ENCODE assay signal across 1 cellular context in the genomic region with DNA sequence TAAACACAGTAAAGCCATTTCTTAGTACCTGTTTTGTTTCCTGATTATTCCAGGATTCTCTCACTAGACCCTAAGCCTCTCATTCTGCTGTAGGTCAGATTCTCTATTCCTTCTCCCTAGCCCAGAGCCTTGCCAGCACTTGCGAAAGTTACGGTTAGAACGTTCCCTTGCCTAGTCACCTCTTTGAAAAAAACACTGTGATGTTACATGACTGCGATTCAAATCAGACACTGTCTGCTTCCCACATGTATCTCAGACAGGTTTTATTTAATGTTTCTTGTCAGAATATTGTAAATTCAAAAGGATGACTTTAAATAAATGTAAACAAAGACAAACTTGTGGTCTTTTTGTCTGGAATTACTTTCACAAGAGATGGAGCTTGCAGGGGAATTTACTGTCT.
TF ChIP-seq lines count a peak whose summit lies in the region.

No MANE protein-coding gene starts in this region.

TF ChIP-seq in GM23338, 12 proteins besides CTCF, POLR2A, EP300 and RAD21:
- no peak for TF ChIP-seq JUNB (IDR thresholded peaks at IDR 0.05; ENCODE audit: unreplicated experiment)
- TF ChIP-seq POLR2AphosphoS5 (IDR thresholded peaks at IDR 0.05; ENCODE audit: low read depth) = no peak
- TF ChIP-seq, protein P1, sequence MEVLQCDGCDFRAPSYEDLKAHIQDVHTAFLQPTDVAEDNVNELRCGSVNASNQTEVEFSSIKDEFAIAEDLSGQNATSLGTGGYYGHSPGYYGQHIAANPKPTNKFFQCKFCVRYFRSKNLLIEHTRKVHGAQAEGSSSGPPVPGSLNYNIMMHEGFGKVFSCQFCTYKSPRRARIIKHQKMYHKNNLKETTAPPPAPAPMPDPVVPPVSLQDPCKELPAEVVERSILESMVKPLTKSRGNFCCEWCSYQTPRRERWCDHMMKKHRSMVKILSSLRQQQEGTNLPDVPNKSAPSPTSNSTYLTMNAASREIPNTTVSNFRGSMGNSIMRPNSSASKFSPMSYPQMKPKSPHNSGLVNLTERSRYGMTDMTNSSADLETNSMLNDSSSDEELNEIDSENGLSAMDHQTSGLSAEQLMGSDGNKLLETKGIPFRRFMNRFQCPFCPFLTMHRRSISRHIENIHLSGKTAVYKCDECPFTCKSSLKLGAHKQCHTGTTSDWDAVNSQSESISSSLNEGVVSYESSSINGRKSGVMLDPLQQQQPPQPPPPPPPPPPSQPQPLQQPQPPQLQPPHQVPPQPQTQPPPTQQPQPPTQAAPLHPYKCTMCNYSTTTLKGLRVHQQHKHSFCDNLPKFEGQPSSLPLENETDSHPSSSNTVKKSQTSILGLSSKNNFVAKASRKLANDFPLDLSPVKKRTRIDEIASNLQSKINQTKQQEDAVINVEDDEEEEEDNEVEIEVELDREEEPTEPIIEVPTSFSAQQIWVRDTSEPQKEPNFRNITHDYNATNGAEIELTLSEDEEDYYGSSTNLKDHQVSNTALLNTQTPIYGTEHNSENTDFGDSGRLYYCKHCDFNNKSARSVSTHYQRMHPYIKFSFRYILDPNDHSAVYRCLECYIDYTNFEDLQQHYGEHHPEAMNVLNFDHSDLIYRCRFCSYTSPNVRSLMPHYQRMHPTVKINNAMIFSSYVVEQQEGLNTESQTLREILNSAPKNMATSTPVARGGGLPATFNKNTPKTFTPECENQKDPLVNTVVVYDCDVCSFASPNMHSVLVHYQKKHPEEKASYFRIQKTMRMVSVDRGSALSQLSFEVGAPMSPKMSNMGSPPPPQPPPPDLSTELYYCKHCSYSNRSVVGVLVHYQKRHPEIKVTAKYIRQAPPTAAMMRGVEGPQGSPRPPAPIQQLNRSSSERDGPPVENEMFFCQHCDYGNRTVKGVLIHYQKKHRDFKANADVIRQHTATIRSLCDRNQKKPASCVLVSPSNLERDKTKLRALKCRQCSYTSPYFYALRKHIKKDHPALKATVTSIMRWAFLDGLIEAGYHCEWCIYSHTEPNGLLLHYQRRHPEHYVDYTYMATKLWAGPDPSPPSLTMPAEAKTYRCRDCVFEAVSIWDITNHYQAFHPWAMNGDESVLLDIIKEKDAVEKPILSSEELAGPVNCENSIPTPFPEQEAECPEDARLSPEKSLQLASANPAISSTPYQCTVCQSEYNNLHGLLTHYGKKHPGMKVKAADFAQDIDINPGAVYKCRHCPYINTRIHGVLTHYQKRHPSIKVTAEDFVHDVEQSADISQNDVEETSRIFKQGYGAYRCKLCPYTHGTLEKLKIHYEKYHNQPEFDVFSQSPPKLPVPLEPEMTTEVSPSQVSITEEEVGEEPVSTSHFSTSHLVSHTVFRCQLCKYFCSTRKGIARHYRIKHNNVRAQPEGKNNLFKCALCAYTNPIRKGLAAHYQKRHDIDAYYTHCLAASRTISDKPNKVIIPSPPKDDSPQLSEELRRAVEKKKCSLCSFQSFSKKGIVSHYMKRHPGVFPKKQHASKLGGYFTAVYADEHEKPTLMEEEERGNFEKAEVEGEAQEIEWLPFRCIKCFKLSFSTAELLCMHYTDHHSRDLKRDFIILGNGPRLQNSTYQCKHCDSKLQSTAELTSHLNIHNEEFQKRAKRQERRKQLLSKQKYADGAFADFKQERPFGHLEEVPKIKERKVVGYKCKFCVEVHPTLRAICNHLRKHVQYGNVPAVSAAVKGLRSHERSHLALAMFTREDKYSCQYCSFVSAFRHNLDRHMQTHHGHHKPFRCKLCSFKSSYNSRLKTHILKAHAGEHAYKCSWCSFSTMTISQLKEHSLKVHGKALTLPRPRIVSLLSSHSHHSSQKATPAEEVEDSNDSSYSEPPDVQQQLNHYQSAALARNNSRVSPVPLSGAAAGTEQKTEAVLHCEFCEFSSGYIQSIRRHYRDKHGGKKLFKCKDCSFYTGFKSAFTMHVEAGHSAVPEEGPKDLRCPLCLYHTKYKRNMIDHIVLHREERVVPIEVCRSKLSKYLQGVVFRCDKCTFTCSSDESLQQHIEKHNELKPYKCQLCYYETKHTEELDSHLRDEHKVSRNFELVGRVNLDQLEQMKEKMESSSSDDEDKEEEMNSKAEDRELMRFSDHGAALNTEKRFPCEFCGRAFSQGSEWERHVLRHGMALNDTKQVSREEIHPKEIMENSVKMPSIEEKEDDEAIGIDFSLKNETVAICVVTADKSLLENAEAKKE (CRISPR knock-in tag; IDR thresholded peaks at IDR 0.05) = no peak
- TF ChIP-seq, protein P2, sequence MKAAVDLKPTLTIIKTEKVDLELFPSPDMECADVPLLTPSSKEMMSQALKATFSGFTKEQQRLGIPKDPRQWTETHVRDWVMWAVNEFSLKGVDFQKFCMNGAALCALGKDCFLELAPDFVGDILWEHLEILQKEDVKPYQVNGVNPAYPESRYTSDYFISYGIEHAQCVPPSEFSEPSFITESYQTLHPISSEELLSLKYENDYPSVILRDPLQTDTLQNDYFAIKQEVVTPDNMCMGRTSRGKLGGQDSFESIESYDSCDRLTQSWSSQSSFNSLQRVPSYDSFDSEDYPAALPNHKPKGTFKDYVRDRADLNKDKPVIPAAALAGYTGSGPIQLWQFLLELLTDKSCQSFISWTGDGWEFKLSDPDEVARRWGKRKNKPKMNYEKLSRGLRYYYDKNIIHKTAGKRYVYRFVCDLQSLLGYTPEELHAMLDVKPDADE (IDR thresholded peaks at IDR 0.05) = no peak
- TF ChIP-seq ZNF331 (CRISPR knock-in tag; IDR thresholded peaks at IDR 0.05; ENCODE audit: low read depth) = no peak
- no peak for TF ChIP-seq EZH2phosphoT487 (IDR thresholded peaks at IDR 0.05; ENCODE audit: unreplicated experiment)
- TF ChIP-seq, protein P3, sequence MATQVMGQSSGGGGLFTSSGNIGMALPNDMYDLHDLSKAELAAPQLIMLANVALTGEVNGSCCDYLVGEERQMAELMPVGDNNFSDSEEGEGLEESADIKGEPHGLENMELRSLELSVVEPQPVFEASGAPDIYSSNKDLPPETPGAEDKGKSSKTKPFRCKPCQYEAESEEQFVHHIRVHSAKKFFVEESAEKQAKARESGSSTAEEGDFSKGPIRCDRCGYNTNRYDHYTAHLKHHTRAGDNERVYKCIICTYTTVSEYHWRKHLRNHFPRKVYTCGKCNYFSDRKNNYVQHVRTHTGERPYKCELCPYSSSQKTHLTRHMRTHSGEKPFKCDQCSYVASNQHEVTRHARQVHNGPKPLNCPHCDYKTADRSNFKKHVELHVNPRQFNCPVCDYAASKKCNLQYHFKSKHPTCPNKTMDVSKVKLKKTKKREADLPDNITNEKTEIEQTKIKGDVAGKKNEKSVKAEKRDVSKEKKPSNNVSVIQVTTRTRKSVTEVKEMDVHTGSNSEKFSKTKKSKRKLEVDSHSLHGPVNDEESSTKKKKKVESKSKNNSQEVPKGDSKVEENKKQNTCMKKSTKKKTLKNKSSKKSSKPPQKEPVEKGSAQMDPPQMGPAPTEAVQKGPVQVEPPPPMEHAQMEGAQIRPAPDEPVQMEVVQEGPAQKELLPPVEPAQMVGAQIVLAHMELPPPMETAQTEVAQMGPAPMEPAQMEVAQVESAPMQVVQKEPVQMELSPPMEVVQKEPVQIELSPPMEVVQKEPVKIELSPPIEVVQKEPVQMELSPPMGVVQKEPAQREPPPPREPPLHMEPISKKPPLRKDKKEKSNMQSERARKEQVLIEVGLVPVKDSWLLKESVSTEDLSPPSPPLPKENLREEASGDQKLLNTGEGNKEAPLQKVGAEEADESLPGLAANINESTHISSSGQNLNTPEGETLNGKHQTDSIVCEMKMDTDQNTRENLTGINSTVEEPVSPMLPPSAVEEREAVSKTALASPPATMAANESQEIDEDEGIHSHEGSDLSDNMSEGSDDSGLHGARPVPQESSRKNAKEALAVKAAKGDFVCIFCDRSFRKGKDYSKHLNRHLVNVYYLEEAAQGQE (IDR thresholded peaks at IDR 0.05; ENCODE audit: unreplicated experiment) = no peak
- TF ChIP-seq STAT1 (IDR thresholded peaks at IDR 0.05; ENCODE audit: unreplicated experiment) = no peak
- TF ChIP-seq CREB1 (CRISPR knock-in tag; IDR thresholded peaks at IDR 0.05; ENCODE audit: low read depth) = no peak
- no peak for TF ChIP-seq EZH2 (IDR thresholded peaks at IDR 0.05; ENCODE audit: low read depth, unreplicated experiment)
